In genomic region chr21:14492890-14493289, GRCh38 we compare ENCODE assay signal across 22 cellular contexts. TPM values are rescaled to one million over a fixed set of nuclear protein-coding genes. Genes with fewer than 3 reads are reported as not detected.
"Had no signal": no experiment of that assay in that cellular context is flagged by ENCODE, and none has a peak within 500 bp of the region (broad histone marks: within the 10 kb centered on the region; RNA-seq: fewer than 3 reads in every experiment).

No MANE protein-coding gene starts in this region.

- H3K27ac ChIP-seq: foreskin keratinocyte, left lung, ovary, prostate gland, tibial artery, WERI-Rb-1 had no signal

- H3K4me3 ChIP-seq: left lung, ovary, prostate gland, tibial artery had no signal

- H3K4me1 ChIP-seq: foreskin keratinocyte, left lung, prostate gland, tibial artery had no signal

- H3K4me3 Mint-ChIP-seq: activated CD8-positive, alpha-beta T cell treated with anti-CD3 and anti-CD28 coated beads, Interleukin-2, amount 10 ng/mL, durations not matched to agents 7 days and 5 days; activated T-cell treated with anti-CD3 and anti-CD28 coated beads, Interleukin-2, amount 50 U/mL, for 24 hours; brain; mesothelial cell of epicardium; natural killer cell; stimulated activated naive CD8-positive, alpha-beta T cell treated with anti-CD3 and anti-CD28 coated beads, Interleukin-15, Interleukin-2, amounts not matched to agents 100 ng/mL and 50 ng/mL, for 24 hours; T-cell; T-helper 2 cell treated with Interferon-gamma antibody and Interleukin-4, amounts not matched to agents 5 μg/mL and 100 μg/mL, for 36 hours had no signal

- H3K27ac Mint-ChIP-seq: activated T-cell treated with anti-CD3 and anti-CD28 coated beads, Interleukin-2, amount 50 U/mL, for 24 hours; brain; mesothelial cell of epicardium; natural killer cell; stimulated activated naive CD8-positive, alpha-beta T cell treated with anti-CD3 and anti-CD28 coated beads, Interleukin-15, Interleukin-2, amounts not matched to agents 100 ng/mL and 50 ng/mL, for 24 hours had no signal

- H3K36me3 Mint-ChIP-seq: brain, mesothelial cell of epicardium had no signal

- H3K9me3 ChIP-seq: left lung, ovary, prostate gland, tibial artery had no signal

- ATAC-seq: activated CD8-positive, alpha-beta T cell treated with anti-CD3 and anti-CD28 coated beads, Interleukin-2, amount 10 ng/mL, durations not matched to agents 7 days and 5 days; activated naive CD4-positive, alpha-beta T cell treated with anti-CD3 and anti-CD28 coated beads, Interleukin-2, amount 50 U/mL, for 72 hours; foreskin keratinocyte; left lung; natural killer cell; T-cell had no signal

- H3K27me3 Mint-ChIP-seq: activated T-cell treated with anti-CD3 and anti-CD28 coated beads, Interleukin-2, amount 50 U/mL, for 24 hours; brain; stimulated activated naive CD8-positive, alpha-beta T cell treated with anti-CD3 and anti-CD28 coated beads, Interleukin-15, Interleukin-2, amounts not matched to agents 100 ng/mL and 50 ng/mL, for 24 hours; T-cell had no signal

- H3K27me3 ChIP-seq: foreskin keratinocyte, left lung, ovary, tibial artery had no signal

- H3K4me1 Mint-ChIP-seq: natural killer cell had no signal

- H3K36me3 ChIP-seq: ovary, prostate gland, tibial artery, WERI-Rb-1 had no signal

- H3K9me3 Mint-ChIP-seq: mesothelial cell of epicardium; stimulated activated naive CD8-positive, alpha-beta T cell treated with anti-CD3 and anti-CD28 coated beads, Interleukin-15, Interleukin-2, amounts not matched to agents 100 ng/mL and 50 ng/mL, for 24 hours had no signal

- DNase-seq: activated CD4-positive, alpha-beta T cell treated with anti-CD3 and anti-CD28 coated beads for 1 hour; activated CD4-positive, alpha-beta T cell treated with anti-CD3 and anti-CD28 coated beads, Interleukin-2, amount 50 U/mL, for 1 hour; activated CD8-positive, alpha-beta T cell treated with anti-CD3 and anti-CD28 coated beads, Interleukin-2, amount 10 ng/mL, durations not matched to agents 7 days and 5 days; activated effector memory CD4-positive, alpha-beta T cell treated with Interleukin-2 at 50 U/mL for 16 hours; activated T-cell treated with anti-CD3 and anti-CD28 coated beads, Interleukin-2, amount 50 U/mL, for 24 hours; aorta; dermis blood vessel endothelial cell; effector CD8-positive, alpha-beta T cell; foreskin keratinocyte; natural killer cell; ovary; stimulated activated CD4-positive, alpha-beta T cell treated with anti-CD3 and anti-CD28 coated beads, Interleukin-4, amount 100 ng/mL, for 24 hours; T-cell; tibial artery; WERI-Rb-1 had no signal

RNA-seq across cellular contexts. Expression of gene SAMSN1, which starts 53.2 kb away (rescaled TPM):
- total RNA-seq: dermis blood vessel endothelial cell, foreskin keratinocyte had no signal
- polyA plus RNA-seq: foreskin keratinocyte had no signal
